2 cellular contexts compared by ENCODE assay signal in genomic region chr16:19636436-19637267, GRCh38.
TF ChIP-seq lines count a peak whose summit lies in the region.

No MANE protein-coding gene starts in this region.

TF ChIP-seq in K562, 482 proteins besides CTCF, POLR2A, EP300 and RAD21:
- TF ChIP-seq GATA2 (CRISPR knock-in tag; IDR thresholded peaks at IDR 0.05): no peak
- peak; percentile 88 for TF ChIP-seq ZBTB40 (IDR thresholded peaks at IDR 0.05)
- TF ChIP-seq ZBTB40 (CRISPR knock-in tag; IDR thresholded peaks at IDR 0.05): peak; percentile 77

TF ChIP-seq in SK-N-SH, 30 proteins besides CTCF, POLR2A, EP300 and RAD21:
- TF ChIP-seq MEF2A (IDR thresholded peaks at IDR 0.05; ENCODE audit: borderline replicate concordance, low read depth): no peak
- no peak for TF ChIP-seq YY1 (IDR thresholded peaks at IDR 0.05; ENCODE audit: low read depth)
